ENCODE assay signal across 33 cellular contexts in the genomic region with DNA sequence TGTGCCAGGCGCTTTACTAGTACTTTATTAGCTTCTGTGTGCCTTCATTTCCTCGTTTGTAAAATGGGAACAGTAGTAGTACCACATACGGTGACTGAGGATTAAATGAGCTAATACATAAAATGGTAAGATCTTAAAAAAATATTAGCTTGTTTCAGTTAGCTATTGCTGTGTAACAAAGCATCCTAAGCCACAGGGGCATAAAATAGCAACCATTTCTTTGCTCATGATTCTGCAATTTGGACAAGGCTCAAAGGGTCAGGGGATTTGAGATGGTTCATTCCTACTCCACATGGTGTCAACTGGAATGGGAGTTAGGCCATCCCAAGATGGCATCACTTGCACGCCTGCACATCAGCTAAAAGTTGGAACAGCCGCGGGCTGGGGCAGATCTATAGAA. TPM values are rescaled to one million over a fixed set of nuclear protein-coding genes. Genes with fewer than 3 reads are reported as not detected.
DNase-seq lines count a peak whose midpoint lies in the region; ATAC-seq, FAIRE-seq and TF ChIP-seq lines count a peak whose summit lies in the region.
"Had no signal": no experiment of that assay in that cellular context is flagged by ENCODE, and none has a peak within 500 bp of the region (broad histone marks: within the 10 kb centered on the region; RNA-seq: fewer than 3 reads in every experiment).

No MANE protein-coding gene starts in this region.

- H3K4me1 ChIP-seq in A549 (no peaks in the 10 kb centered on the region), gastrocnemius medialis (peaks cover 71 to 84% of the 10 kb centered on the region in 2 donors)

- H3K27ac ChIP-seq in A549 (no peak overlapping the region), gastrocnemius medialis (peak overlapping the region; percentile 84 to 99 (median 92))
- H3K27ac ChIP-seq: 22Rv1, BLaER1 had no signal

- no peak for TF ChIP-seq RAD21 in A549 (conservative IDR thresholded peaks at IDR 0.05 in 1 of 2, IDR thresholded peaks at IDR 0.05 in 1 of 2)

- no peak for TF ChIP-seq POLR2A in A549 (IDR thresholded peaks at IDR 0.05; ENCODE audit: low read length)
- TF ChIP-seq POLR2A in gastrocnemius medialis (IDR thresholded peaks at IDR 0.05): no peak

- TF ChIP-seq CTCF in A549 (IDR thresholded peaks at IDR 0.05): no peak
- TF ChIP-seq CTCF in gastrocnemius medialis (IDR thresholded peaks at IDR 0.05 in 4 of 5, conservative IDR thresholded peaks at IDR 0.05 in 1 of 5): no peak

- in situ Hi-C loops in gastrocnemius medialis (cut with MboI; ENCODE audit: low sequenced_read_pairs in 4 of 4): loop anchor here in 1 of 4 donors (25.0 kb wide), 1 partner anchor 1158 kb away; no protein-coding TSS in a partner anchor

- FAIRE-seq in A549 (lab: Jason Lieb, UNC): peak; percentile 98
- FAIRE-seq: GM12878, GM12892, GM18507 had no signal

- H3K27me3 ChIP-seq in gastrocnemius medialis: no peaks in the 10 kb centered on the region
- H3K27me3 ChIP-seq: BE2C, BLaER1 had no signal

- WGBS in A549 (ENCODE audit: missing lambda C conversion rate): 88% methylated on average over 6 of the region's 6 CpGs

- H3K36me3 ChIP-seq in gastrocnemius medialis: peaks cover 0 to 6% of the 10 kb centered on the region in 2 donors

- H3K9me3 ChIP-seq in A549 (0 out of 3 replicates have a peak, but pooled peaks cover 2% of the 10 kb centered on the region), gastrocnemius medialis (no peaks in the 10 kb centered on the region)
- H3K9me3 ChIP-seq: BE2C, BLaER1 had no signal

- DNase-seq in activated effector memory CD4-positive, alpha-beta T cell treated with anti-CD3 and anti-CD28 coated beads, Interleukin-2, amount 50 U/mL, for 16 hours: peak; percentile 14
- DNase-seq in activated effector memory CD4-positive, alpha-beta T cell treated with Interleukin-2 at 50 U/mL for 16 hours: no peak
- DNase-seq in A549 (ENCODE audit: low read depth in 1 of 2, low spot score in 1 of 2) (no peak), islet precursor cell (peak; percentile 15), gastrocnemius medialis (no peak), T-helper 1 cell (no peak)
- DNase-seq in stimulated activated CD4-positive, alpha-beta T cell treated with anti-CD3 and anti-CD28 coated beads, Interleukin-4, amount 100 ng/mL, for 4 hours: no peak
- DNase-seq: ACHN; BE2C; C1 segment of cervical spinal cord; CD4-positive, alpha-beta memory T cell; CD4-positive, CD25-positive, alpha-beta regulatory T cell; CD8-positive, alpha-beta memory T cell; COR-L47; DMS 273 treated with DMSO at 0.1 percent for 48 hours; DMS153; DMS53; DMS79; DND-41; EL; GDM1 had no signal

- CTCF ChIA-PET in A549 (lab: Yijun Ruan, JAX): interaction anchor here (0.6 to 9.2 kb wide), 7 partner anchors 8 to 814 kb away, joined by 3 to 64 read pairs (median 5); no protein-coding TSS in a partner anchor

- POLR2A ChIA-PET in A549 (lab: Yijun Ruan, JAX): interaction anchor here (0.6 to 1.0 kb wide), 3 partner anchors 12 to 26 kb away, joined by 3 to 4 read pairs (median 4); partner anchors contain the start of genes DYRK1B and FBL

- intact Hi-C loops in gastrocnemius medialis (cut with DNase I; ENCODE audit: low total_unique reads): loop anchor here (10.0 kb wide), 1 partner anchor 444 kb away; no protein-coding TSS in a partner anchor

- TF ChIP-seq EP300 in A549 (IDR thresholded peaks at IDR 0.05): no peak

- H3K4me3 ChIP-seq in A549 (no peak overlapping the region), gastrocnemius medialis (no peak overlapping the region)
- H3K4me3 ChIP-seq: BLaER1, GM12878 had no signal

- no peak for ATAC-seq in A549
- no peak for ATAC-seq in gastrocnemius medialis
- ATAC-seq in GM19324 (IDR thresholded peaks at IDR 0.05; ENCODE audit: low FRiP score, unreplicated experiment): no peak
- ATAC-seq: GM12878 had no signal

- H3K4me2 ChIP-seq in A549: no peak overlapping the region
- H3K4me2 ChIP-seq: BLaER1 had no signal

TF ChIP-seq in A549, 52 proteins besides CTCF, POLR2A, EP300 and RAD21:
- TF ChIP-seq ZFP36 (IDR thresholded peaks at IDR 0.05; ENCODE audit: borderline replicate concordance, partially characterized antibody) (no peak), CHD2 (IDR thresholded peaks at IDR 0.05; ENCODE audit: low read length, partially characterized antibody) (no peak), FOSB (CRISPR knock-in tag; IDR thresholded peaks at IDR 0.05) (no peak), KDM1A (IDR thresholded peaks at IDR 0.05; ENCODE audit: low read depth) (no peak), FOXS1 (CRISPR knock-in tag; IDR thresholded peaks at IDR 0.05) (no peak), ATOH8 (CRISPR knock-in tag; IDR thresholded peaks at IDR 0.05; ENCODE audit: low read depth) (no peak), MYC (IDR thresholded peaks at IDR 0.05; ENCODE audit: borderline replicate concordance, low read length) (no peak), HOXB13 (CRISPR knock-in tag; IDR thresholded peaks at IDR 0.05; ENCODE audit: low read depth) (no peak), JUN (IDR thresholded peaks at IDR 0.05) (no peak; a peak in 1 of 5 replicates), BHLHE40 (IDR thresholded peaks at IDR 0.05; ENCODE audit: low read depth, low read length) (no peak), FOSL2 (IDR thresholded peaks at IDR 0.05) (no peak), FOSL2 (CRISPR knock-in tag; IDR thresholded peaks at IDR 0.05) (no peak), BCL3 (IDR thresholded peaks at IDR 0.05) (no peak), NR3C1 (IDR thresholded peaks at IDR 0.05) (no peak), ZSCAN20 (CRISPR knock-in tag; IDR thresholded peaks at IDR 0.05) (no peak), EHMT2 (IDR thresholded peaks at IDR 0.05; ENCODE audit: low read depth) (no peak), RARB (CRISPR knock-in tag; IDR thresholded peaks at IDR 0.05) (no peak), HOXA7 (CRISPR knock-in tag; IDR thresholded peaks at IDR 0.05) (no peak), HDAC2 (IDR thresholded peaks at IDR 0.05) (no peak), CHD4 (IDR thresholded peaks at IDR 0.05; ENCODE audit: borderline replicate concordance) (no peak)
- TF ChIP-seq, protein P1, sequence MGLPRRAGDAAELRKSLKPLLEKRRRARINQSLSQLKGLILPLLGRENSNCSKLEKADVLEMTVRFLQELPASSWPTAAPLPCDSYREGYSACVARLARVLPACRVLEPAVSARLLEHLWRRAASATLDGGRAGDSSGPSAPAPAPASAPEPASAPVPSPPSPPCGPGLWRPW (IDR thresholded peaks at IDR 0.05): no peak
TF ChIP-seq in A549: peak in this region for 0.

RNA-seq across cellular contexts. Expression of gene DYRK1B, which starts 13.3 kb away (rescaled TPM):
- polyA plus RNA-seq in A549 (2011; rRNA removed) (13.8 and 17.3 TPM in 2 replicates), A549 (2017; fragmentation: RNase III; extraction: RNeasy Plus Mini Kit Qiagen cat#74134 plus additional on column Dnase treatment) (12.9 to 21.2 TPM (median 18.6 TPM) in 3 replicates)
- 10.5 and 14.7 TPM in 2 replicates for polyA plus RNA-seq in A549 (2012; cell fraction: cytosol; rRNA removed)
- 43.9 and 45.3 TPM in 2 replicates for polyA plus RNA-seq in A549 (2012; cell fraction: nucleus; rRNA removed)
- 37.2 and 47.0 TPM in 2 replicates for polyA minus RNA-seq in A549 (2011; rRNA and poly(A)+ RNA removed)
- total RNA-seq in gastrocnemius medialis: 10 to 100 TPM; 39.6 to 68.7 (median 61.8) TPM

RNA-seq across cellular contexts. Expression of gene FBL, which starts 25.5 kb away (rescaled TPM):
- 716 and 970 TPM in 2 replicates for polyA plus RNA-seq in A549 (2011; rRNA removed)
- polyA plus RNA-seq in A549 (2012; cell fraction: cytosol; rRNA removed): 1,482 and 1,602 TPM in 2 replicates
- 1,051 and 1,057 TPM in 2 replicates for polyA plus RNA-seq in A549 (2012; cell fraction: nucleus; rRNA removed)
- polyA plus RNA-seq in A549 (2017; fragmentation: RNase III; extraction: RNeasy Plus Mini Kit Qiagen cat#74134 plus additional on column Dnase treatment): 1,011 to 1,141 TPM (median 1,077 TPM) in 3 replicates
- polyA minus RNA-seq in A549 (2011; rRNA and poly(A)+ RNA removed): 1,036 and 1,137 TPM in 2 replicates
- total RNA-seq in gastrocnemius medialis: 10 to 100 TPM; 40.4 to 79.4 (median 67.0) TPM

RNA-seq across cellular contexts. Expression of gene LEUTX, which starts 42.0 kb away (rescaled TPM):
- polyA plus RNA-seq in A549 (2011; rRNA removed): not detected in 2 replicates
- 0.06 TPM in 1 of 2 replicates, not detected in the other for polyA plus RNA-seq in A549 (2012; cell fraction: cytosol; rRNA removed)
- not detected in 2 replicates for polyA plus RNA-seq in A549 (2012; cell fraction: nucleus; rRNA removed)
- not detected in 3 replicates for polyA plus RNA-seq in A549 (2017; fragmentation: RNase III; extraction: RNeasy Plus Mini Kit Qiagen cat#74134 plus additional on column Dnase treatment)
- not detected in 2 replicates for polyA minus RNA-seq in A549 (2011; rRNA and poly(A)+ RNA removed)
- total RNA-seq in gastrocnemius medialis: not detected
- total RNA-seq: A172; A673; CD4-positive, alpha-beta memory T cell; CD4-positive, CD25-positive, alpha-beta regulatory T cell; CD8-positive, alpha-beta memory T cell; Daoy; G401; GM12878 had no signal
- polyA plus RNA-seq: AG04450; CD14-positive monocyte; CD4-positive, alpha-beta memory T cell; CD4-positive, CD25-positive, alpha-beta regulatory T cell; CD8-positive, alpha-beta memory T cell had no signal

Comparison
In these comparisons a context has a peak if more than half of its experiments do, and no peak if none do; other contexts are left out.
1. DNase-seq: peak in activated effector memory CD4-positive, alpha-beta T cell treated with anti-CD3 and anti-CD28 coated beads, Interleukin-2, amount 50 U/mL, for 16 hours (single experiment) and islet precursor cell (single experiment); none in activated effector memory CD4-positive, alpha-beta T cell treated with Interleukin-2 at 50 U/mL for 16 hours (single experiment), A549 (0 of 2), gastrocnemius medialis (0 of 2), T-helper 1 cell (0 of 5) and stimulated activated CD4-positive, alpha-beta T cell treated with anti-CD3 and anti-CD28 coated beads, Interleukin-4, amount 100 ng/mL, for 4 hours (0 of 2).
2. H3K27ac ChIP-seq: peak in gastrocnemius medialis (4 of 4); none in A549 (0 of 2).